24 cellular contexts compared by ENCODE assay signal in the genomic region with DNA sequence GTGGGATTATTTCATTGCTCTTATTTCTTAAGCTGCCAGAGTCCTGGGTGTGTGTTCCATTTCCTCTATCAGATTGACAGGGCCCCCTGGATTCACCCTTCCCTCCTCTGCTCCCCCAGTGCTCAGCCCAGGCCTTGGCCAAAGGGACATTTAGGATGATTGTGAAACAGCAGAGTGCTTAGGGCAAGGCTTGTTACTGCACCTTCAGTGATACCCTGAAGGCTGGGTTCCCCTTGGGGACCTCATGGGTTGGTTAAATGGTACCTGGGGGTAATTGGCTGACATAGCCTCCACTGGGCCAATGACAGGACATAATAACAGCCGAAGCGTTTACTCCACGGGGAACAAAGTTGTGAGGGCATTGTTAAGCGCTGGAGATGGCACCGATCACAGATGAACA. TPM values are rescaled to one million over a fixed set of nuclear protein-coding genes. Genes with fewer than 3 reads are reported as not detected.
"Had no signal": no experiment of that assay in that cellular context is flagged by ENCODE, and none has a peak within 500 bp of the region (broad histone marks: within the 10 kb centered on the region; RNA-seq: fewer than 3 reads in every experiment).

No MANE protein-coding gene starts in this region.

- H2AFZ ChIP-seq: hepatocyte had no signal

- H3K9me3 Mint-ChIP-seq: effector memory CD8-positive, alpha-beta T cell; mesothelial cell of epicardium; nephron progenitor cell; T-helper 2 cell treated with Interferon-gamma antibody and Interleukin-4, amounts not matched to agents 5 μg/mL and 100 μg/mL, for 36 hours had no signal

- H3K4me3 Mint-ChIP-seq: activated CD4-positive, alpha-beta T cell treated with anti-CD3 and anti-CD28 coated beads for 36 hours; effector memory CD8-positive, alpha-beta T cell; mesothelial cell of epicardium; nephron progenitor cell; T-helper 2 cell treated with Interferon-gamma antibody and Interleukin-4, amounts not matched to agents 5 μg/mL and 100 μg/mL, for 36 hours had no signal

- H3K36me3 Mint-ChIP-seq: mesothelial cell of epicardium had no signal

- H3K4me1 ChIP-seq: adrenal gland, foreskin keratinocyte, thyroid gland had no signal

- H3K4me3 ChIP-seq: adrenal gland, hepatocyte, lung, thyroid gland had no signal

- H3K27me3 Mint-ChIP-seq: activated CD4-positive, alpha-beta T cell treated with anti-CD3 and anti-CD28 coated beads for 36 hours had no signal

- ATAC-seq: effector memory CD8-positive, alpha-beta T cell; foreskin keratinocyte had no signal

- H3K27ac Mint-ChIP-seq: activated CD4-positive, alpha-beta T cell treated with anti-CD3 and anti-CD28 coated beads for 36 hours; effector memory CD8-positive, alpha-beta T cell; mesothelial cell of epicardium; T-helper 2 cell treated with Interferon-gamma antibody and Interleukin-4, amounts not matched to agents 5 μg/mL and 100 μg/mL, for 36 hours had no signal

- H3K4me2 ChIP-seq: hepatocyte had no signal

- H3K27ac ChIP-seq: adrenal gland, foreskin keratinocyte, hepatocyte, thyroid gland had no signal

- DNase-seq: activated CD4-positive, alpha-beta T cell treated with anti-CD3 and anti-CD28 coated beads for 36 hours; activated CD4-positive, alpha-beta T cell treated with anti-CD3 and anti-CD28 coated beads, Interleukin-2, amount 50 U/mL, for 48 hours; dermis blood vessel endothelial cell; effector memory CD8-positive, alpha-beta T cell; nephron progenitor cell; occipital lobe; retina; stimulated activated CD4-positive, alpha-beta T cell treated with anti-CD3 and anti-CD28 coated beads, Interleukin-12 subunit alpha, Interleukin-12 subunit beta, amount 100 ng/mL, for 4 hours; stimulated activated naive CD4-positive, alpha-beta T cell treated with Interleukin-2 at 50 U/mL for 16 hours; SW 1271; thyroid gland had no signal

- H3K9me3 ChIP-seq: adrenal gland, thyroid gland had no signal

- H3K36me3 ChIP-seq: adrenal gland, thyroid gland had no signal

- H3K79me2 ChIP-seq: hepatocyte had no signal

- FAIRE-seq: TTC549, urothelium cell line had no signal

- H3K4me1 Mint-ChIP-seq: mesothelial cell of epicardium had no signal

RNA-seq across cellular contexts. Expression of a gene that starts 1.3 kb away (rescaled TPM):
- total RNA-seq: bronchial epithelial cell, chondrocyte, dermis blood vessel endothelial cell, fibroblast of lung, foreskin keratinocyte, hepatocyte, mesothelial cell of epicardium, occipital lobe, posterior vena cava, subcutaneous adipose tissue, thyroid gland had no signal
- polyA plus RNA-seq: fibroblast of lung, foreskin keratinocyte, hepatocyte had no signal

RNA-seq across cellular contexts. Expression of a gene that starts 15.8 kb away (rescaled TPM):
- total RNA-seq: bronchial epithelial cell, chondrocyte, dermis blood vessel endothelial cell, fibroblast of lung, foreskin keratinocyte, hepatocyte, lung, mesothelial cell of epicardium, occipital lobe, posterior vena cava, subcutaneous adipose tissue, thyroid gland had no signal
- polyA plus RNA-seq: fibroblast of lung, foreskin keratinocyte, hepatocyte had no signal

RNA-seq across cellular contexts. Expression of a gene that starts 28.9 kb away (rescaled TPM):
- total RNA-seq: activated CD4-positive, alpha-beta T cell treated with anti-CD3 and anti-CD28 coated beads for 36 hours; adrenal gland; bronchial epithelial cell; chondrocyte; dermis blood vessel endothelial cell; fibroblast of lung; foreskin keratinocyte; hepatocyte; lung; mesothelial cell of epicardium; occipital lobe; posterior vena cava; subcutaneous adipose tissue; thyroid gland had no signal
- polyA plus RNA-seq: adrenal gland, fibroblast of lung, hepatocyte, lung had no signal

RNA-seq across cellular contexts. Expression of a gene that starts 49.5 kb away (rescaled TPM):
- total RNA-seq: activated CD4-positive, alpha-beta T cell treated with anti-CD3 and anti-CD28 coated beads for 36 hours; adrenal gland; bronchial epithelial cell; chondrocyte; dermis blood vessel endothelial cell; fibroblast of lung; foreskin keratinocyte; hepatocyte; lung; mesothelial cell of epicardium; occipital lobe; posterior vena cava; subcutaneous adipose tissue had no signal
- polyA plus RNA-seq: fibroblast of lung, foreskin keratinocyte, hepatocyte had no signal

RNA-seq across cellular contexts. Expression of a gene that starts 49.6 kb away (rescaled TPM):
- total RNA-seq: activated CD4-positive, alpha-beta T cell treated with anti-CD3 and anti-CD28 coated beads for 36 hours; adrenal gland; bronchial epithelial cell; chondrocyte; dermis blood vessel endothelial cell; fibroblast of lung; foreskin keratinocyte; hepatocyte; lung; mesothelial cell of epicardium; occipital lobe; posterior vena cava; subcutaneous adipose tissue; thyroid gland had no signal
- polyA plus RNA-seq: adrenal gland, fibroblast of lung, foreskin keratinocyte, hepatocyte, lung had no signal
